Comparison of ENCODE assay signal across 1 cellular context in the genomic region with DNA sequence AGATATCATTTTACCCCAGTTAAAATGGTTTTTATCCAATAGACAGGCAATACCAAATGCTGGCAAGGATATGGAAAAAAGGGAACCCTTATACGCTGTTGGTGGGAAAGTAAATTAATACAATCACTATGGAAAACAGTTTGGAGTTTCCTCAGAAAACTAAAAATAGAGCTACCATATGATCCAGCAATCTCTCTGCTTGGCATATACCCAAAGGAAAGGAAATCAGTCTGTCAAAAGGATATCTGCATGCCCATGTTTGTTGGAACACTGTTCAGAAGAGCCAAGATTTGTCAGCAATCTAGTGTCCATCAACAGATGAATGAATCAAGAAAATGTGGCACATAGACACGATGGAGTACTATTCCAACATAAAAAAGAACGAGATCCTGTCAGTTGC.
TF ChIP-seq lines count a peak whose summit lies in the region.

No MANE protein-coding gene starts in this region.

TF ChIP-seq in GM23338, 12 proteins besides CTCF, POLR2A, EP300 and RAD21 (continued from another document):
- TF ChIP-seq, protein P1, sequence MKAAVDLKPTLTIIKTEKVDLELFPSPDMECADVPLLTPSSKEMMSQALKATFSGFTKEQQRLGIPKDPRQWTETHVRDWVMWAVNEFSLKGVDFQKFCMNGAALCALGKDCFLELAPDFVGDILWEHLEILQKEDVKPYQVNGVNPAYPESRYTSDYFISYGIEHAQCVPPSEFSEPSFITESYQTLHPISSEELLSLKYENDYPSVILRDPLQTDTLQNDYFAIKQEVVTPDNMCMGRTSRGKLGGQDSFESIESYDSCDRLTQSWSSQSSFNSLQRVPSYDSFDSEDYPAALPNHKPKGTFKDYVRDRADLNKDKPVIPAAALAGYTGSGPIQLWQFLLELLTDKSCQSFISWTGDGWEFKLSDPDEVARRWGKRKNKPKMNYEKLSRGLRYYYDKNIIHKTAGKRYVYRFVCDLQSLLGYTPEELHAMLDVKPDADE (IDR thresholded peaks at IDR 0.05), result no peak
- no peak for TF ChIP-seq STAT1 (IDR thresholded peaks at IDR 0.05; ENCODE audit: unreplicated experiment)
- no peak for TF ChIP-seq ZNF331 (CRISPR knock-in tag; IDR thresholded peaks at IDR 0.05; ENCODE audit: low read depth)
- no peak for TF ChIP-seq JUNB (IDR thresholded peaks at IDR 0.05; ENCODE audit: unreplicated experiment)
